In the genomic region with DNA sequence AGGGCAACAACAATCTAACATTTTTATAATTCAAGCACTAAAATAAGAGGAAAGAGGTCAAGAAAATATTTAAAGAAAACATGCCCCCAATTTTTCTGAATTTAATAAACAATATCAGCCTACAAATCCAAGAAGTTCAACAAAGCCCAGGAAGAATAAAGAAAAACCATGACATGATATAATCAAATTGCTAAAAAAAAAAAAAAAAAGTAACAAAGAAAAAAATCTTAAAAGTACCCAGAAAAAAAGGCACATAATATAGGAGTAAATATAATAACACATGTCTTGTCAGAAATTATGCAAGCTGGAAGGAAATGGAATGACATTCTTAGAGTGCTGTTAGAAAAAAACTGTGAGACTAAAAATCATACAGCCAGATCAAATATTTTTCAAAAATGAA, we compare ENCODE assay signal across 27 cellular contexts.
"Had no signal": no experiment of that assay in that cellular context is flagged by ENCODE, and none has a peak within 500 bp of the region (broad histone marks: within the 10 kb centered on the region; RNA-seq: fewer than 3 reads in every experiment).

No MANE protein-coding gene starts in this region.

- ATAC-seq: psoas muscle; right cardiac atrium; right lobe of liver; stimulated activated effector memory CD8-positive, alpha-beta T cell treated with anti-CD3 and anti-CD28 coated beads, Interleukin-12 subunit alpha, Interleukin-12 subunit beta, amount 100 ng/mL, for 72 hours; stimulated activated naive B cell treated with anti-CD40 and anti-IgM and Interleukin-4, amounts not matched to agents 10 μg/mL and 1 μg/mL and 100 μg/mL, for 72 hours had no signal

- H3K9me3 Mint-ChIP-seq: nephron; stimulated activated effector memory CD8-positive, alpha-beta T cell treated with anti-CD3 and anti-CD28 coated beads, Interleukin-12 subunit alpha, Interleukin-12 subunit beta, amount 100 ng/mL, for 72 hours had no signal

- H3K27me3 ChIP-seq: neural progenitor cell, ovary, right lobe of liver, sigmoid colon, stomach, thyroid gland, tibial nerve, upper lobe of left lung, vagina had no signal

- H3K27ac ChIP-seq: neural progenitor cell, ovary, parathyroid adenoma, psoas muscle, right lobe of liver, sigmoid colon, stomach, thoracic aorta, thyroid gland, tibial nerve, upper lobe of left lung, vagina had no signal

- DNase-seq: occipital lobe; ovary; psoas muscle; right cardiac atrium; right lobe of liver; sigmoid colon; small intestine; stimulated activated CD4-positive, alpha-beta T cell treated with anti-CD3 and anti-CD28 coated beads, Interleukin-15, amount 100 ng/mL, for 24 hours; stimulated activated CD4-positive, alpha-beta T cell treated with anti-CD3 and anti-CD28 coated beads, Interleukin-2, amount 100 ng/mL, for 24 hours; stimulated activated CD4-positive, alpha-beta T cell treated with anti-CD3 and anti-CD28 coated beads, Interleukin-2, amount 100 ng/mL, for 48 hours; stimulated activated CD4-positive, alpha-beta T cell treated with anti-CD3 and anti-CD28 coated beads, Interleukin-4, amount 100 ng/mL, for 24 hours; stimulated activated naive B cell treated with anti-CD40 and anti-IgM and Interleukin-4, amounts not matched to agents 10 μg/mL and 1 μg/mL and 100 μg/mL, for 72 hours; stimulated activated naive CD4-positive, alpha-beta T cell treated with Interleukin-2 at 50 U/mL for 16 hours; stomach; thyroid gland; trophoblast cell; upper lobe of left lung had no signal

- H3K4me2 ChIP-seq: neural progenitor cell had no signal

- H3K4me1 ChIP-seq: psoas muscle, right lobe of liver, stomach, thyroid gland, upper lobe of left lung, vagina had no signal

- H3K4me1 Mint-ChIP-seq: stimulated activated effector memory CD8-positive, alpha-beta T cell treated with anti-CD3 and anti-CD28 coated beads, Interleukin-12 subunit alpha, Interleukin-12 subunit beta, amount 100 ng/mL, for 72 hours had no signal

- H3K4me3 Mint-ChIP-seq: nephron; neural progenitor cell; stimulated activated effector memory CD8-positive, alpha-beta T cell treated with anti-CD3 and anti-CD28 coated beads, Interleukin-12 subunit alpha, Interleukin-12 subunit beta, amount 100 ng/mL, for 72 hours; stimulated activated naive B cell treated with anti-CD40 and anti-IgM and Interleukin-4, amounts not matched to agents 10 μg/mL and 1 μg/mL and 100 μg/mL, for 72 hours; stimulated activated naive CD8-positive, alpha-beta T cell treated with anti-CD3 and anti-CD28 coated beads, Interleukin-15, Interleukin-2, amounts not matched to agents 100 ng/mL and 50 ng/mL, for 24 hours had no signal

- H3K36me3 ChIP-seq: neural progenitor cell, ovary, right lobe of liver, sigmoid colon, stomach, thoracic aorta, thyroid gland, tibial nerve, upper lobe of left lung, vagina had no signal

- H2AFZ ChIP-seq: neural progenitor cell, parathyroid adenoma had no signal

- H3K4me3 ChIP-seq: neural progenitor cell, ovary, psoas muscle, right lobe of liver, sigmoid colon, stomach, thoracic aorta, thyroid gland, tibial nerve, upper lobe of left lung, vagina had no signal

- H3K27me3 Mint-ChIP-seq: progenitor cell of endocrine pancreas; stimulated activated naive B cell treated with anti-CD40 and anti-IgM and Interleukin-4, amounts not matched to agents 10 μg/mL and 1 μg/mL and 100 μg/mL, for 72 hours; stimulated activated naive CD8-positive, alpha-beta T cell treated with anti-CD3 and anti-CD28 coated beads, Interleukin-15, Interleukin-2, amounts not matched to agents 100 ng/mL and 50 ng/mL, for 24 hours had no signal

- FAIRE-seq: urothelium cell line had no signal

- H3K9ac ChIP-seq: neural progenitor cell, parathyroid adenoma had no signal

- H3K36me3 Mint-ChIP-seq: neural progenitor cell; stimulated activated effector memory CD8-positive, alpha-beta T cell treated with anti-CD3 and anti-CD28 coated beads, Interleukin-12 subunit alpha, Interleukin-12 subunit beta, amount 100 ng/mL, for 72 hours had no signal

- H3K27ac Mint-ChIP-seq: nephron; neural progenitor cell; progenitor cell of endocrine pancreas; stimulated activated effector memory CD8-positive, alpha-beta T cell treated with anti-CD3 and anti-CD28 coated beads, Interleukin-12 subunit alpha, Interleukin-12 subunit beta, amount 100 ng/mL, for 72 hours; stimulated activated naive B cell treated with anti-CD40 and anti-IgM and Interleukin-4, amounts not matched to agents 10 μg/mL and 1 μg/mL and 100 μg/mL, for 72 hours; stimulated activated naive CD8-positive, alpha-beta T cell treated with anti-CD3 and anti-CD28 coated beads, Interleukin-15, Interleukin-2, amounts not matched to agents 100 ng/mL and 50 ng/mL, for 24 hours had no signal

- H3K9me3 ChIP-seq: ovary, psoas muscle, right lobe of liver, sigmoid colon, stomach, thoracic aorta, thyroid gland, tibial nerve, upper lobe of left lung, vagina had no signal
